Comparison of ENCODE assay signal across 27 cellular contexts in genomic region chr5:125061726-125062125, GRCh38.
DNase-seq lines count a peak whose midpoint lies in the region; ATAC-seq, FAIRE-seq and TF ChIP-seq lines count a peak whose summit lies in the region.
"Had no signal": no experiment of that assay in that cellular context is flagged by ENCODE, and none has a peak within 500 bp of the region (broad histone marks: within the 10 kb centered on the region; RNA-seq: fewer than 3 reads in every experiment).

No MANE protein-coding gene starts in this region.

- no peaks in the 10 kb centered on the region for H3K79me2 ChIP-seq in mesendoderm (ENCODE audit: control insufficient read depth, insufficient read depth, low read length)

- H3K27me3 ChIP-seq in HUES48 (ENCODE audit: control insufficient read depth, insufficient read depth, low read length) (no peaks in the 10 kb centered on the region), mesendoderm (ENCODE audit: insufficient read depth, low read length, poor library complexity) (no peaks in the 10 kb centered on the region)
- H3K27me3 ChIP-seq: BE2C, BLaER1 had no signal

- no peak for FAIRE-seq in kidney (lab: Jason Lieb, UNC)
- FAIRE-seq: A549, GM12878, GM12892, GM18507, GM19239 had no signal

- H3K36me3 ChIP-seq in HUES48 (ENCODE audit: control insufficient read depth, insufficient read depth, low read length): no peaks in the 10 kb centered on the region
- H3K36me3 ChIP-seq in mesendoderm (ENCODE audit: control insufficient read depth, insufficient read depth, low read length): no peaks in the 10 kb centered on the region
- no peaks in the 10 kb centered on the region for H3K36me3 ChIP-seq in kidney (ENCODE audit: control insufficient read depth in 1 of 2, insufficient read depth in 2 of 2, low read length in 2 of 2)
- H3K36me3 ChIP-seq: BE2C, BLaER1 had no signal

- no peak overlapping the region for H2BK120ac ChIP-seq in mesendoderm (ENCODE audit: low read depth, low read length)

- peak overlapping the region; percentile 94 for H2BK15ac ChIP-seq in mesendoderm (replicated peaks; ENCODE audit: low read depth)

- H3K56ac ChIP-seq in mesendoderm (ENCODE audit: low read length): no peak overlapping the region

- H2BK5ac ChIP-seq in mesendoderm (ENCODE audit: low read length): no peak overlapping the region

- TF ChIP-seq CTCF in coronary artery (IDR thresholded peaks at IDR 0.05) (no peak), kidney (IDR thresholded peaks at IDR 0.05; ENCODE audit: borderline replicate concordance, extremely low read depth, insufficient read depth) (no peak)

- H3K4ac ChIP-seq in mesendoderm (ENCODE audit: low read depth, low read length): no peak overlapping the region

- no peak overlapping the region for H3K4me2 ChIP-seq in mesendoderm (ENCODE audit: low read length)
- H3K4me2 ChIP-seq: A549, BLaER1 had no signal

- no peaks in the 10 kb centered on the region for H3K79me1 ChIP-seq in mesendoderm (ENCODE audit: low read length)

- no peak overlapping the region for H4K8ac ChIP-seq in mesendoderm (ENCODE audit: low read depth, low read length)

- H3K9me3 ChIP-seq in HUES48 (ENCODE audit: control insufficient read depth, insufficient read depth, low read length): no peaks in the 10 kb centered on the region
- no peaks in the 10 kb centered on the region for H3K9me3 ChIP-seq in kidney (ENCODE audit: control insufficient read depth in 1 of 2, low read length in 2 of 2)
- H3K9me3 ChIP-seq: A549, BE2C, BLaER1 had no signal

- H3K18ac ChIP-seq in mesendoderm (ENCODE audit: low read length): peak overlapping the region; percentile 8

- H3K27ac ChIP-seq in HUES48 (ENCODE audit: low read depth, low read length) (peak overlapping the region; percentile 8), mesendoderm (ENCODE audit: low read depth, low read length) (no peak overlapping the region), coronary artery (no peak overlapping the region), kidney (ENCODE audit: low read depth in 2 of 2, low read length in 2 of 2) (no peak overlapping the region)
- H3K27ac ChIP-seq: 22Rv1, A549, BLaER1 had no signal

- in situ Hi-C loops in SK-MEL-5 (cut with HindIII; ENCODE audit: low pct_unique_long_range_greater_than_20kb, low sequenced_read_pairs): no loop called here

- WGBS in mesendoderm (ENCODE audit: extremely low coverage, insufficient coverage, low lambda C conversion rate): no CpG with 5 or more reads among the region's 2 CpGs

- H2AK5ac ChIP-seq in mesendoderm (ENCODE audit: low read length): no peak overlapping the region

- no peak overlapping the region for H3K4me3 ChIP-seq in HUES48 (ENCODE audit: low read depth, low read length)
- no peak overlapping the region for H3K4me3 ChIP-seq in mesendoderm (ENCODE audit: low read length)
- H3K4me3 ChIP-seq in coronary artery: no peak overlapping the region
- H3K4me3 ChIP-seq in kidney (ENCODE audit: low read length in 2 of 2): no peak overlapping the region
- H3K4me3 ChIP-seq: A549, BLaER1, GM12878 had no signal

- H3K9ac ChIP-seq in HUES48 (ENCODE audit: low read depth, low read length): no peak overlapping the region
- H3K9ac ChIP-seq in mesendoderm (ENCODE audit: low read length): no peak overlapping the region
- no peak overlapping the region for H3K9ac ChIP-seq in kidney (ENCODE audit: low read length in 2 of 2)
- H3K9ac ChIP-seq: BLaER1 had no signal

- ATAC-seq in HG02884 (IDR thresholded peaks at IDR 0.05; ENCODE audit: unreplicated experiment): no peak
- ATAC-seq: A549, GM12878 had no signal

- intact Hi-C loops in kidney (cut with DNase I): no loop called here

- no peak overlapping the region for H3K23ac ChIP-seq in mesendoderm (ENCODE audit: low read length)

- DNase-seq in COLO829 (ENCODE audit: low spot score): peak; percentile 48
- peak; percentile 70 for DNase-seq in SK-MEL-5 (ENCODE audit: low read depth, low spot score)
- no peak for DNase-seq in mesendoderm
- DNase-seq in AG08396 (ENCODE audit: low spot score): no peak
- no peak for DNase-seq in coronary artery (ENCODE audit: low spot score)
- DNase-seq in kidney: no peak
- DNase-seq: BE2C; C1 segment of cervical spinal cord; CD4-positive, alpha-beta memory T cell; CD4-positive, CD25-positive, alpha-beta regulatory T cell; CD8-positive, alpha-beta memory T cell; DMS 273 treated with DMSO at 0.1 percent for 48 hours; DMS153; DMS53; DMS79; DND-41; EL; GDM1 had no signal

- H4K5ac ChIP-seq in mesendoderm (ENCODE audit: low read length): no peak overlapping the region

- H3K4me1 ChIP-seq in HUES48 (ENCODE audit: control insufficient read depth, insufficient read depth, low read length): peaks cover 58% of the 10 kb centered on the region
- peaks cover under 1% of the 10 kb centered on the region for H3K4me1 ChIP-seq in mesendoderm (ENCODE audit: control insufficient read depth, low read depth, low read length)
- peaks cover 2 to 11% of the 10 kb centered on the region in 2 donors for H3K4me1 ChIP-seq in kidney (ENCODE audit: control insufficient read depth in 1 of 2, insufficient read depth in 1 of 2, low read depth in 1 of 2, low read length in 2 of 2)

Comparison
In these comparisons a context has a peak if more than half of its experiments do, and no peak if none do; other contexts are left out.
1. DNase-seq: peak in COLO829 (single experiment) and SK-MEL-5 (single experiment); none in mesendoderm (single experiment), AG08396 (single experiment), coronary artery (single experiment) and kidney (single experiment).